In genomic region chr15:41559239-41559488, GRCh38 we compare ENCODE assay signal across 1 cellular context.
TF ChIP-seq lines count a peak whose summit lies in the region.

No MANE protein-coding gene starts in this region.

TF ChIP-seq in GM23338, 12 proteins besides CTCF, POLR2A, EP300 and RAD21 (continued from another document):
- TF ChIP-seq ZNF462 (CRISPR knock-in tag; IDR thresholded peaks at IDR 0.05) = no peak
